ENCODE assay signal across 11 cellular contexts in the genomic region with DNA sequence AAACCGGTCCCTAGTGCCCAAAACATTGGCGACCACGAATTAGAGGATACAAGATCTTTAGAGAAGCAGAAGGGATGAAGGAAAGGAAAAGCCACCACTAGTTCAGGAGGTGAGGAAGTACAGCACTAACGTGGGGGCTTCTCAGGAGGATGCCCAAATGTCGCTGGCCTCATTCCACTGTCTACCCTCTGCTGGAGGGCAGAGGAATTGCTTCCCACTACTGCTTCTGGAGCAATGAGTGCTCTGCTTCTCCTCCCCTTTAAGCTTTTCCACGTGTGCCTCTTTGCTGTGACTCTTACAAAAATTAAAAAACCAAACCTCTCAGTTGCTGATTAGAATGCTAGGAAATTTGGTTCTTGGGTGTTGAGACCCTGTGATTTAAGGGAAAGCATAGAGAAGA.
A peak's percentile ranks its signal among the peaks of the same experiment; 100 is the strongest.
DNase-seq lines count a peak whose midpoint lies in the region; ATAC-seq, FAIRE-seq and TF ChIP-seq lines count a peak whose summit lies in the region.
"Had no signal": no experiment of that assay in that cellular context is flagged by ENCODE, and none has a peak within 500 bp of the region (broad histone marks: within the 10 kb centered on the region; RNA-seq: fewer than 3 reads in every experiment).

No MANE protein-coding gene starts in this region.

- H3K4me2 ChIP-seq in GM23338 = no peak overlapping the region
- H3K4me2 ChIP-seq in keratinocyte (ENCODE audit: control insufficient read depth, extremely low read depth, insufficient read depth, low read depth, low read length) = no peak overlapping the region

- no peak overlapping the region for H3K9ac ChIP-seq in keratinocyte (ENCODE audit: control insufficient read depth, extremely low read depth, insufficient read depth, low read length)

- H4K20me1 ChIP-seq in GM23338 (replicated peaks; ENCODE audit: insufficient read depth) (no peaks in the 10 kb centered on the region), keratinocyte (ENCODE audit: control insufficient read depth, extremely low read depth, insufficient read depth, low read length) (no peaks in the 10 kb centered on the region)

- H3K27ac Mint-ChIP-seq in GM23338 = no peak overlapping the region

- DNase-seq in EH (ENCODE audit: low read depth) = peak; percentile 8
- peak; percentile 16 for DNase-seq in GM23338 (ENCODE audit: low spot score)
- DNase-seq in OCI-M1 (lab: John Stamatoyannopoulos, UW) = peak; percentile 9
- DNase-seq in keratinocyte (ENCODE audit: low read depth, low spot score) = peak; percentile 4
- no peak for DNase-seq in activated naive CD4-positive, alpha-beta T cell (lab: John Stamatoyannopoulos, UW)
- DNase-seq in T-helper 2 cell = no peak
- no peak for DNase-seq in NCI-H2029 treated with DMSO at 0.1 percent for 48 hours (lab: John Stamatoyannopoulos, UW)
- DNase-seq: effector CD4-positive, alpha-beta T cell; transverse colon had no signal

- peak; percentile 57 for FAIRE-seq in keratinocyte (lab: Jason Lieb, UNC)

- H3K9me3 Mint-ChIP-seq in GM23338 = peaks cover 23% of the 10 kb centered on the region

- no peaks in the 10 kb centered on the region for H3K9me1 ChIP-seq in keratinocyte (ENCODE audit: control insufficient read depth, extremely low read depth, insufficient read depth, low read length)

- dilution Hi-C loops in keratinocyte (cut with MboI; ENCODE audit: extremely low pct_ligation_motif_present, low sequenced_read_pairs) = no loop called here

- H2AFZ ChIP-seq in GM23338 = no peak overlapping the region
- no peak overlapping the region for H2AFZ ChIP-seq in keratinocyte (ENCODE audit: control insufficient read depth, low read length)

- H3K4me1 Mint-ChIP-seq in GM23338 = peaks cover 18% of the 10 kb centered on the region

- H3K9me3 ChIP-seq in keratinocyte (ENCODE audit: control insufficient read depth, low read depth, low read length) = no peaks in the 10 kb centered on the region
- H3K9me3 ChIP-seq: HAP-1, transverse colon had no signal

- no peaks in the 10 kb centered on the region for H3K36me3 ChIP-seq in GM23338 (ENCODE audit: insufficient read depth)
- no peaks in the 10 kb centered on the region for H3K36me3 ChIP-seq in keratinocyte (ENCODE audit: control insufficient read depth in 2 of 2, extremely low read depth in 1 of 2, insufficient read depth in 2 of 2, low read length in 2 of 2)
- H3K36me3 ChIP-seq: HAP-1, transverse colon had no signal

- H3K27me3 ChIP-seq in GM23338 (ENCODE audit: insufficient read depth) (no peaks in the 10 kb centered on the region), keratinocyte (ENCODE audit: control insufficient read depth, extremely low read depth, insufficient read depth, low read length) (no peaks in the 10 kb centered on the region)
- H3K27me3 ChIP-seq: transverse colon had no signal

- peaks cover 2% of the 10 kb centered on the region for H3K27me3 Mint-ChIP-seq in GM23338 (ENCODE audit: insufficient read depth, low read depth, poor library complexity)

- H3K4me3 ChIP-seq in GM23338 = no peak overlapping the region
- H3K4me3 ChIP-seq in keratinocyte (ENCODE audit: control insufficient read depth in 2 of 3, extremely low read depth in 1 of 3, insufficient read depth in 2 of 3, low read depth in 1 of 3, low read length in 3 of 3) = no peak overlapping the region
- H3K4me3 ChIP-seq: HAP-1, transverse colon had no signal

- H3K9me2 ChIP-seq in GM23338 (ENCODE audit: insufficient read depth) = 0 out of 2 replicates have a peak, but pooled peaks cover 7% of the 10 kb centered on the region

- TF ChIP-seq CTCF in GM23338 (conservative IDR thresholded peaks at IDR 0.05; ENCODE audit: low read depth in 2 of 2) = peak; percentile 49 to 51
- peak; percentile 69 to 88 (median 82) for TF ChIP-seq CTCF in keratinocyte (optimal IDR thresholded peaks at IDR 0.05 in 1 of 3, IDR thresholded peaks at IDR 0.05 in 1 of 3, conservative IDR thresholded peaks at IDR 0.05 in 1 of 3; ENCODE audit: extremely low read depth in 1 of 3, insufficient read depth in 2 of 3, low read length in 3 of 3)

- H3K27ac ChIP-seq in GM23338 (ENCODE audit: low read depth) = no peak overlapping the region
- H3K27ac ChIP-seq in keratinocyte (ENCODE audit: control insufficient read depth, insufficient read depth, low read length) = no peak overlapping the region
- H3K27ac ChIP-seq: transverse colon had no signal

- no peak overlapping the region for H3K4me3 Mint-ChIP-seq in GM23338

- H3K79me2 ChIP-seq in GM23338 (replicated peaks; ENCODE audit: insufficient read depth) (no peaks in the 10 kb centered on the region), keratinocyte (ENCODE audit: control insufficient read depth, insufficient read depth, low read length) (no peaks in the 10 kb centered on the region)

- ATAC-seq in GM23338 (no peak), GM21576 (IDR thresholded peaks at IDR 0.05; ENCODE audit: unreplicated experiment) (no peak)

- peaks cover 19% of the 10 kb centered on the region for H3K36me3 Mint-ChIP-seq in GM23338 (ENCODE audit: low read depth)

- peaks cover 17% of the 10 kb centered on the region for H3K4me1 ChIP-seq in GM23338 (ENCODE audit: insufficient read depth)
- H3K4me1 ChIP-seq in keratinocyte (ENCODE audit: control insufficient read depth, extremely low read depth, insufficient read depth, low read length) = no peaks in the 10 kb centered on the region
- H3K4me1 ChIP-seq: HAP-1, transverse colon had no signal

- no peaks in the 10 kb centered on the region for H3F3A ChIP-seq in GM23338 (replicated peaks; ENCODE audit: low read depth)

TF ChIP-seq in GM23338, 12 proteins besides CTCF, POLR2A, EP300 and RAD21 (continues in another document):
- TF ChIP-seq, protein P1, sequence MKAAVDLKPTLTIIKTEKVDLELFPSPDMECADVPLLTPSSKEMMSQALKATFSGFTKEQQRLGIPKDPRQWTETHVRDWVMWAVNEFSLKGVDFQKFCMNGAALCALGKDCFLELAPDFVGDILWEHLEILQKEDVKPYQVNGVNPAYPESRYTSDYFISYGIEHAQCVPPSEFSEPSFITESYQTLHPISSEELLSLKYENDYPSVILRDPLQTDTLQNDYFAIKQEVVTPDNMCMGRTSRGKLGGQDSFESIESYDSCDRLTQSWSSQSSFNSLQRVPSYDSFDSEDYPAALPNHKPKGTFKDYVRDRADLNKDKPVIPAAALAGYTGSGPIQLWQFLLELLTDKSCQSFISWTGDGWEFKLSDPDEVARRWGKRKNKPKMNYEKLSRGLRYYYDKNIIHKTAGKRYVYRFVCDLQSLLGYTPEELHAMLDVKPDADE (IDR thresholded peaks at IDR 0.05) = no peak
- TF ChIP-seq NANOG (IDR thresholded peaks at IDR 0.05; ENCODE audit: borderline replicate concordance) (no peak), EZH2 (IDR thresholded peaks at IDR 0.05; ENCODE audit: low read depth, unreplicated experiment) (no peak), JUNB (IDR thresholded peaks at IDR 0.05; ENCODE audit: unreplicated experiment) (no peak), STAT1 (IDR thresholded peaks at IDR 0.05; ENCODE audit: unreplicated experiment) (no peak)
- TF ChIP-seq, protein P2, sequence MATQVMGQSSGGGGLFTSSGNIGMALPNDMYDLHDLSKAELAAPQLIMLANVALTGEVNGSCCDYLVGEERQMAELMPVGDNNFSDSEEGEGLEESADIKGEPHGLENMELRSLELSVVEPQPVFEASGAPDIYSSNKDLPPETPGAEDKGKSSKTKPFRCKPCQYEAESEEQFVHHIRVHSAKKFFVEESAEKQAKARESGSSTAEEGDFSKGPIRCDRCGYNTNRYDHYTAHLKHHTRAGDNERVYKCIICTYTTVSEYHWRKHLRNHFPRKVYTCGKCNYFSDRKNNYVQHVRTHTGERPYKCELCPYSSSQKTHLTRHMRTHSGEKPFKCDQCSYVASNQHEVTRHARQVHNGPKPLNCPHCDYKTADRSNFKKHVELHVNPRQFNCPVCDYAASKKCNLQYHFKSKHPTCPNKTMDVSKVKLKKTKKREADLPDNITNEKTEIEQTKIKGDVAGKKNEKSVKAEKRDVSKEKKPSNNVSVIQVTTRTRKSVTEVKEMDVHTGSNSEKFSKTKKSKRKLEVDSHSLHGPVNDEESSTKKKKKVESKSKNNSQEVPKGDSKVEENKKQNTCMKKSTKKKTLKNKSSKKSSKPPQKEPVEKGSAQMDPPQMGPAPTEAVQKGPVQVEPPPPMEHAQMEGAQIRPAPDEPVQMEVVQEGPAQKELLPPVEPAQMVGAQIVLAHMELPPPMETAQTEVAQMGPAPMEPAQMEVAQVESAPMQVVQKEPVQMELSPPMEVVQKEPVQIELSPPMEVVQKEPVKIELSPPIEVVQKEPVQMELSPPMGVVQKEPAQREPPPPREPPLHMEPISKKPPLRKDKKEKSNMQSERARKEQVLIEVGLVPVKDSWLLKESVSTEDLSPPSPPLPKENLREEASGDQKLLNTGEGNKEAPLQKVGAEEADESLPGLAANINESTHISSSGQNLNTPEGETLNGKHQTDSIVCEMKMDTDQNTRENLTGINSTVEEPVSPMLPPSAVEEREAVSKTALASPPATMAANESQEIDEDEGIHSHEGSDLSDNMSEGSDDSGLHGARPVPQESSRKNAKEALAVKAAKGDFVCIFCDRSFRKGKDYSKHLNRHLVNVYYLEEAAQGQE (IDR thresholded peaks at IDR 0.05; ENCODE audit: unreplicated experiment) = no peak

Comparison
In these comparisons a context has a peak if more than half of its experiments do, and no peak if none do; other contexts are left out.
1. DNase-seq: peak in EH (single experiment), GM23338 (single experiment), OCI-M1 (single experiment) and keratinocyte (single experiment); none in activated naive CD4-positive, alpha-beta T cell (0 of 4), T-helper 2 cell (0 of 5) and NCI-H2029 treated with DMSO at 0.1 percent for 48 hours (single experiment).